In genomic region chr3:121545564-121546455, GRCh38 we compare ENCODE assay signal across 8 cellular contexts. TPM values are rescaled to one million over a fixed set of nuclear protein-coding genes. Genes with fewer than 3 reads are reported as not detected.
DNase-seq lines count a peak whose midpoint lies in the region; ATAC-seq, FAIRE-seq and TF ChIP-seq lines count a peak whose summit lies in the region.

Gene POLQ, minus strand, starts transcription at chr3:121545988. Its CDS starts 111 bp downstream, at chr3:121545877.

- CTCF ChIA-PET in H1 (lab: Charles Lee; ENCODE audit: partially characterized antibody) = interaction anchor here (0.7 to 2.7 kb wide), 22 partner anchors 8 to 1159 kb away, joined by 3 to 13 read pairs (median 4); partner anchors contain the start of gene HCLS1

- H3K23ac ChIP-seq in H1 (ENCODE audit: insufficient read length) (no peak within 1 kb of the TSS), mesenchymal stem cell (ENCODE audit: low read length in 2 of 2) (no peak within 1 kb of the TSS)

- H2AK5ac ChIP-seq in H1 (ENCODE audit: low read depth, low read length) (no peak within 1 kb of the TSS), mesenchymal stem cell (ENCODE audit: low read length, severe bottlenecking) (no peak within 1 kb of the TSS)

- DNase-seq in COLO668 (lab: John Stamatoyannopoulos, UW; ENCODE audit: unreplicated experiment) = peak; percentile 86
- peak; percentile 94 for DNase-seq in HT1080 (ENCODE audit: low read depth)
- DNase-seq in NOMO-1 treated with DMSO at 0.1 percent for 48 hours (lab: John Stamatoyannopoulos, UW; ENCODE audit: unreplicated experiment) = peak; percentile 95
- peak; percentile 65 to 75 for DNase-seq in activated CD8-positive, alpha-beta memory T cell treated with anti-CD3 and anti-CD28 coated beads for 4 hours (ENCODE audit: low read depth in 2 of 2)
- DNase-seq in H1 (ENCODE audit: low read depth in 1 of 2, low spot score in 2 of 2) = peak; percentile 49 to 85
- peak; percentile 97 for DNase-seq in mesenchymal stem cell
- peak; percentile 68 for DNase-seq in stimulated activated CD8-positive, alpha-beta memory T cell treated with anti-CD3 and anti-CD28 coated beads, Interleukin-12 subunit alpha, Interleukin-12 subunit beta, amount 100 ng/mL, for 4 hours (ENCODE audit: low read depth)

- H3K79me1 ChIP-seq in H1 (ENCODE audit: low read depth, low read length) = no peaks in the 10 kb centered on the region
- H3K79me1 ChIP-seq in mesenchymal stem cell (replicated peaks; ENCODE audit: low read length, poor library complexity, severe bottlenecking) = peaks cover 10% of the 10 kb centered on the region

- TF ChIP-seq EP300 in H1 (IDR thresholded peaks at IDR 0.05; ENCODE audit: borderline replicate concordance in 1 of 2, low read depth in 2 of 2, low read length in 2 of 2) = no peak

- H3K4ac ChIP-seq in H1 (replicated peaks; ENCODE audit: insufficient read length, low read depth, low read length) = peak within 1 kb of the TSS; percentile 60
- peak within 1 kb of the TSS in 1 of 2 experiments; percentile 54 for H3K4ac ChIP-seq in mesenchymal stem cell (ENCODE audit: low read depth in 1 of 2, low read length in 2 of 2)

- peak within 1 kb of the TSS; percentile 96 for H4K8ac ChIP-seq in H1 (ENCODE audit: extremely low read depth, insufficient read depth, low read length)
- H4K8ac ChIP-seq in mesenchymal stem cell (ENCODE audit: low read length) = peak within 1 kb of the TSS; percentile 59

- H3K4me3 ChIP-seq in H1 (ENCODE audit: extremely low read depth in 1 of 4, insufficient read depth in 2 of 4, low read depth in 3 of 4, low read length in 4 of 4) (peak within 1 kb of the TSS; percentile 86 to 98 (median 94)), mesenchymal stem cell (ENCODE audit: insufficient read depth in 1 of 2, low read depth in 1 of 2, low read length in 2 of 2) (peak within 1 kb of the TSS; percentile 84 to 88)

- peak within 1 kb of the TSS; percentile 52; the same call in 1 of the 2 replicates for H2BK5ac ChIP-seq in H1 (ENCODE audit: low read depth, low read length)
- no peak within 1 kb of the TSS for H2BK5ac ChIP-seq in mesenchymal stem cell (ENCODE audit: low read depth, low read length, poor library complexity, severe bottlenecking)

- H3K23me2 ChIP-seq in H1 (ENCODE audit: low read depth, low read length) = peaks cover 7% of the 10 kb centered on the region

- H2BK15ac ChIP-seq in H1 (ENCODE audit: low read length) (no peak within 1 kb of the TSS), mesenchymal stem cell (ENCODE audit: low read depth, poor library complexity, severe bottlenecking) (no peak within 1 kb of the TSS)

- H3K14ac ChIP-seq in H1 (ENCODE audit: insufficient read length) (no peak within 1 kb of the TSS), mesenchymal stem cell (ENCODE audit: low read length in 2 of 2) (no peak within 1 kb of the TSS)

- POLR2A ChIA-PET in H1 (lab: Charles Lee; ENCODE audit: partially characterized antibody) = interaction anchor here (0.9 to 1.9 kb wide), 8 partner anchors 9 to 319 kb away, joined by 3 to 6 read pairs (median 4); partner anchors contain the start of genes FBXO40 and GOLGB1

- no peak for TF ChIP-seq RAD21 in H1 (IDR thresholded peaks at IDR 0.05 in 1 of 2, conservative IDR thresholded peaks at IDR 0.05 in 1 of 2; ENCODE audit: low read depth in 2 of 2, low read length in 2 of 2)

- H2BK120ac ChIP-seq in H1 (replicated peaks; ENCODE audit: low read depth, low read length) (no peak within 1 kb of the TSS), mesenchymal stem cell (ENCODE audit: low read depth, low read length) (no peak within 1 kb of the TSS)

- H3K27ac ChIP-seq in H1 (ENCODE audit: low read depth, low read length) = peak within 1 kb of the TSS; percentile 55
- peak within 1 kb of the TSS; percentile 40 for H3K27ac ChIP-seq in mesenchymal stem cell (ENCODE audit: low read length, poor library complexity, severe bottlenecking)

- peaks cover 4 to 34% of the 10 kb centered on the region in 2 experiments for H3K79me2 ChIP-seq in H1 (ENCODE audit: control insufficient read depth in 1 of 2, insufficient read depth in 2 of 2, low read length in 2 of 2)

- 4% methylated on average over 42 of the region's 42 CpGs; no CpG with 5 or more reads in 1 of the 2 experiments for WGBS in H1 (ENCODE audit: extremely low coverage in 1 of 2, insufficient coverage in 1 of 2, insufficient read length in 1 of 2, insufficient replicate concordance in 2 of 2, low coverage in 1 of 2, low lambda C conversion rate in 2 of 2, missing lambda C conversion rate in 1 of 2), 2 experiments
- WGBS in mesenchymal stem cell = under 1% methylated on average over 33 of the region's 42 CpGs

- ATAC-seq in GM21360 (IDR thresholded peaks at IDR 0.05; ENCODE audit: unreplicated experiment) = peak; percentile 73

- TF ChIP-seq CTCF in H1 (IDR thresholded peaks at IDR 0.05; ENCODE audit: control extremely low read depth in 1 of 3, insufficient read depth in 1 of 3, low read depth in 1 of 3, low read length in 3 of 3) = no peak

- H2BK12ac ChIP-seq in H1 (ENCODE audit: low read depth, low read length) (no peak within 1 kb of the TSS), mesenchymal stem cell (ENCODE audit: low read length in 2 of 2) (no peak within 1 kb of the TSS)

- peaks cover 2 to 10% (median 6%) of the 10 kb centered on the region in 4 experiments; a peak in 3 of 8 replicates for H3K36me3 ChIP-seq in H1 (ENCODE audit: control insufficient read depth in 2 of 4, insufficient read depth in 4 of 4, low read length in 3 of 4)
- no peaks in the 10 kb centered on the region for H3K36me3 ChIP-seq in mesenchymal stem cell (ENCODE audit: control insufficient read depth in 1 of 2, insufficient read depth in 2 of 2, low read depth in 1 of 2, low read length in 2 of 2)

- peak within 1 kb of the TSS; percentile 79 to 94 for H3K4me2 ChIP-seq in H1 (ENCODE audit: insufficient read depth in 1 of 2, low read depth in 2 of 2, low read length in 2 of 2)
- peak within 1 kb of the TSS; percentile 99 for H3K4me2 ChIP-seq in mesenchymal stem cell (ENCODE audit: low read length, poor library complexity, severe bottlenecking)

- H4K5ac ChIP-seq in H1 (ENCODE audit: insufficient read length, low read depth, low read length) = peak within 1 kb of the TSS; percentile 78

- H3K18ac ChIP-seq in H1 (ENCODE audit: extremely low read depth, low read length) (no peak within 1 kb of the TSS; the same call in none of the 2 replicates), mesenchymal stem cell (ENCODE audit: low read depth in 1 of 2, low read length in 2 of 2) (peak within 1 kb of the TSS in 1 of 2 experiments; percentile 3)

- H3K9ac ChIP-seq in H1 (replicated peaks in 1 of 4; ENCODE audit: extremely low read depth in 1 of 4, low read depth in 3 of 4, low read length in 3 of 4) (peak within 1 kb of the TSS; percentile 68 to 96 (median 88)), mesenchymal stem cell (ENCODE audit: low read length) (peak within 1 kb of the TSS; percentile 94)

- no peak within 1 kb of the TSS for H2BK20ac ChIP-seq in H1 (ENCODE audit: low read length)

- H4K20me1 ChIP-seq in H1 (replicated peaks in 1 of 2; ENCODE audit: control insufficient read depth in 1 of 2, insufficient read depth in 2 of 2, low read length in 2 of 2) = no peaks in the 10 kb centered on the region

- peak within 1 kb of the TSS; percentile 17 for H4K91ac ChIP-seq in H1 (replicated peaks; ENCODE audit: insufficient read length, low read length)
- H4K91ac ChIP-seq in mesenchymal stem cell (ENCODE audit: low read length) = no peak within 1 kb of the TSS

- H3K27me3 ChIP-seq in H1 (replicated peaks in 1 of 4; ENCODE audit: control insufficient read depth in 3 of 4, extremely low read depth in 1 of 4, insufficient read depth in 3 of 4, low read length in 3 of 4) (no peaks in the 10 kb centered on the region), mesenchymal stem cell (ENCODE audit: control insufficient read depth in 1 of 2, insufficient read depth in 1 of 2, low read length in 2 of 2) (no peaks in the 10 kb centered on the region)

- H2AFZ ChIP-seq in H1 (ENCODE audit: low read length) = peak within 1 kb of the TSS; percentile 91
- H2AFZ ChIP-seq in mesenchymal stem cell (ENCODE audit: low read depth, low read length) = peak within 1 kb of the TSS; percentile 93

- peak; percentile 28 for FAIRE-seq in H1 (lab: Jason Lieb, UNC)

- no peak within 1 kb of the TSS for H3K56ac ChIP-seq in H1 (replicated peaks; ENCODE audit: insufficient read length, low read depth, low read length)

- no peaks in the 10 kb centered on the region for H3K9me3 ChIP-seq in H1 (ENCODE audit: insufficient read depth in 2 of 2, low read depth in 1 of 2, low read length in 1 of 2)
- no peaks in the 10 kb centered on the region for H3K9me3 ChIP-seq in mesenchymal stem cell (ENCODE audit: control insufficient read depth, low read length)

- H3K4me1 ChIP-seq in H1 (replicated peaks in 1 of 4; ENCODE audit: control insufficient read depth in 3 of 4, insufficient read depth in 4 of 4, low read length in 3 of 4) (0 out of 7 replicates have a peak, but pooled peaks cover 0 to 2% (median 0%) of the 10 kb centered on the region in 4 experiments), mesenchymal stem cell (ENCODE audit: control insufficient read depth, insufficient read depth, low read depth, low read length) (peaks cover 2% of the 10 kb centered on the region)

- peak; percentile 66 to 88 for TF ChIP-seq POLR2A in H1 (IDR thresholded peaks at IDR 0.05; ENCODE audit: control extremely low read depth in 1 of 2, low read depth in 2 of 2, low read length in 2 of 2)

TF ChIP-seq in H1, 55 proteins besides CTCF, POLR2A, EP300 and RAD21 (continues in another document):
- no peak for TF ChIP-seq CTBP2 (IDR thresholded peaks at IDR 0.05; ENCODE audit: borderline replicate concordance, insufficient read depth, insufficient read length, low read length)
- TF ChIP-seq JUN (IDR thresholded peaks at IDR 0.05; ENCODE audit: low read depth, low read length) = no peak

RNA-seq across cellular contexts. Expression of gene POLQ, which starts in this region (rescaled TPM):
- 17.3 and 18.2 TPM in 2 replicates for total RNA-seq in HT1080 (2014; rRNA removed; shearing (Covaris generic))
- 5.3 and 6.5 TPM in 2 replicates for polyA plus RNA-seq in HT1080 (2015; cell fraction: cytosol; rRNA removed)
- polyA plus RNA-seq in HT1080 (2015; cell fraction: nucleus; rRNA removed) = 18.5 and 19.9 TPM in 2 replicates
- total RNA-seq in H1 (2021; fragmentation: NEBNext Ultra II Directional; extraction: Animal tissue kit (Norgen Biotek cat#: 25700)) = 15.3 and 16.1 TPM in 2 replicates
- polyA plus RNA-seq in H1 (2011; rRNA removed) = 2.5 and 3.6 TPM in 2 replicates
- polyA plus RNA-seq in H1 (2011; cell fraction: cytosol; rRNA removed) = 5.1 TPM
- polyA plus RNA-seq in H1 (2011; cell fraction: nucleus; rRNA removed) = 5.7 TPM
- 7.4 to 11.7 TPM (median 9.7 TPM) in 4 replicates for polyA plus RNA-seq in H1 (2012, experiment 1 of 2)
- 0.29 TPM for polyA plus RNA-seq in H1 (2012, experiment 2 of 2)
- 6.4 TPM for polyA plus RNA-seq in H1 (2013, experiment 1 of 2)
- polyA plus RNA-seq in H1 (2013, experiment 2 of 2) = 5.6 TPM
- polyA minus RNA-seq in H1 (2011; rRNA and poly(A)+ RNA removed) = 15.4 and 20.9 TPM in 2 replicates
- 17.8 TPM for polyA minus RNA-seq in H1 (2011; cell fraction: cytosol; rRNA and poly(A)+ RNA removed)
- polyA minus RNA-seq in H1 (2011; cell fraction: nucleus; rRNA and poly(A)+ RNA removed) = 39.4 TPM
- 0.54 TPM for polyA plus RNA-seq in mesenchymal stem cell (2013, experiment 1 of 2)
- 0.53 TPM for polyA plus RNA-seq in mesenchymal stem cell (2013, experiment 2 of 2)

Comparison
In these comparisons a context has a peak if more than half of its experiments do, and no peak if none do; other contexts are left out.
1. Peak in every context shown above with its lines: DNase-seq, ATAC-seq, H3K4me3 ChIP-seq and H3K27ac ChIP-seq.